In genomic region chr3:156606729-156607128, GRCh38 we compare ENCODE assay signal across 8 cellular contexts. TPM values are rescaled to one million over a fixed set of nuclear protein-coding genes. Genes with fewer than 3 reads are reported as not detected.
DNase-seq lines count a peak whose midpoint lies in the region; ATAC-seq, FAIRE-seq and TF ChIP-seq lines count a peak whose summit lies in the region.

No MANE protein-coding gene starts in this region.

- POLR2A ChIA-PET in GM12878 (lab: Charles Lee), result no interaction called here

- H3K79me2 ChIP-seq in GM12878 (ENCODE audit: control insufficient read depth, insufficient read depth, low read length), result no peaks in the 10 kb centered on the region

- H3K9me3 ChIP-seq in GM12878 (replicated peaks; ENCODE audit: control insufficient read depth, insufficient read depth, low read length) (no peaks in the 10 kb centered on the region; the same call in 2 of the 3 replicates), esophagus squamous epithelium (no peaks in the 10 kb centered on the region)

- DNase-seq in activated CD4-positive, alpha-beta T cell treated with anti-CD3 and anti-CD28 coated beads, Interleukin-2, amount 10 ng/mL, durations not matched to agents 24 days and 14 days, result no peak
- no peak for DNase-seq in activated CD4-positive, alpha-beta T cell treated with anti-CD3 and anti-CD28 coated beads for 48 hours
- DNase-seq in GM12878 (ENCODE audit: low read depth, low spot score) (no peak), NCI-H2029 (lab: John Stamatoyannopoulos, UW) (no peak), esophagus squamous epithelium (lab: John Stamatoyannopoulos, UW) (no peak), NCI-H2171 (lab: John Stamatoyannopoulos, UW) (no peak)
- DNase-seq in stimulated activated naive CD8-positive, alpha-beta T cell treated with anti-CD3 and anti-CD28 coated beads, Interleukin-15, Interleukin-2, amounts not matched to agents 100 U/mL and 50 U/mL, for 24 hours, result no peak

- H4K20me1 ChIP-seq in GM12878 (ENCODE audit: control insufficient read depth, insufficient read depth), result no peaks in the 10 kb centered on the region

- in situ Hi-C loops in GM12878 (cut with MboI), result no loop called here

- H3K4me1 ChIP-seq in GM12878 (ENCODE audit: control insufficient read depth, insufficient read depth, low read length) (peaks cover 23% of the 10 kb centered on the region), esophagus squamous epithelium (peaks cover 0 to 13% (median 10%) of the 10 kb centered on the region in 3 donors)

- peaks cover 22% of the 10 kb centered on the region for H3K27me3 Mint-ChIP-seq in activated CD4-positive, alpha-beta T cell treated with anti-CD3 and anti-CD28 coated beads, Interleukin-2, amount 10 ng/mL, durations not matched to agents 24 days and 14 days

- no peak overlapping the region for H3K27ac Mint-ChIP-seq in activated CD4-positive, alpha-beta T cell treated with anti-CD3 and anti-CD28 coated beads, Interleukin-2, amount 10 ng/mL, durations not matched to agents 24 days and 14 days

- no peaks in the 10 kb centered on the region for H3K36me3 ChIP-seq in GM12878 (ENCODE audit: control insufficient read depth in 2 of 2, insufficient read depth in 2 of 2, low read length in 1 of 2)
- H3K36me3 ChIP-seq in esophagus squamous epithelium, result no peaks in the 10 kb centered on the region

- TF ChIP-seq CTCF in GM12878 (IDR thresholded peaks at IDR 0.05 in 2 of 3, conservative IDR thresholded peaks at IDR 0.05 in 1 of 3; ENCODE audit: control insufficient read depth in 2 of 3, extremely low read depth in 1 of 3, insufficient read depth in 1 of 3, low read depth in 3 of 3, low read length in 3 of 3), result no peak
- TF ChIP-seq CTCF in esophagus squamous epithelium (IDR thresholded peaks at IDR 0.05), result no peak

- intact Hi-C loops in activated CD4-positive, alpha-beta T cell treated with anti-CD3 and anti-CD28 coated beads, Interleukin-2, amount 10 ng/mL, durations not matched to agents 24 days and 14 days (cut with micrococcal nuclease), result loop anchor here (1.0 to 5.0 kb wide), 3 partner anchors 9 to 124 kb away; partner anchors contain the start of gene SSR3
- intact Hi-C loops in GM12878 (cut with micrococcal nuclease; ENCODE audit: unreplicated experiment) (no loop called here), esophagus squamous epithelium (cut with DNase I) (no loop called here)

- H3K4me1 Mint-ChIP-seq in activated CD4-positive, alpha-beta T cell treated with anti-CD3 and anti-CD28 coated beads, Interleukin-2, amount 10 ng/mL, durations not matched to agents 24 days and 14 days, result peaks cover 33% of the 10 kb centered on the region

- WGBS in GM12878 (ENCODE audit: insufficient coverage, insufficient replicate concordance, low lambda C conversion rate, missing lambda C conversion rate), result 24% methylated on average over 4 of the region's 4 CpGs
- WGBS in esophagus squamous epithelium, 2 donors, result 69 to 74% methylated on average over 4 of the region's 4 CpGs

- peak overlapping the region; percentile 87 for H3K4me2 ChIP-seq in GM12878 (ENCODE audit: control insufficient read depth, insufficient read depth)

- no peak for TF ChIP-seq RAD21 in GM12878 (IDR thresholded peaks at IDR 0.05; ENCODE audit: insufficient read depth, low read depth, low read length)

- TF ChIP-seq EP300 in GM12878 (IDR thresholded peaks at IDR 0.05; ENCODE audit: borderline replicate concordance in 1 of 2, control insufficient read depth in 1 of 2, low read depth in 2 of 2, low read length in 2 of 2), result no peak

- peak overlapping the region; percentile 67 for H3K4me3 Mint-ChIP-seq in activated CD4-positive, alpha-beta T cell treated with anti-CD3 and anti-CD28 coated beads, Interleukin-2, amount 10 ng/mL, durations not matched to agents 24 days and 14 days

- no peak overlapping the region; the same call in 1 of the 2 replicates for H3K27ac ChIP-seq in GM12878 (ENCODE audit: control insufficient read depth, insufficient read depth)
- H3K27ac ChIP-seq in esophagus squamous epithelium, result peak overlapping the region in 1 of 4 donors; percentile 64

- H3K27me3 ChIP-seq in GM12878 (replicated peaks in 1 of 2; ENCODE audit: control insufficient read depth in 2 of 2, insufficient read depth in 2 of 2, low read length in 1 of 2), result no peaks in the 10 kb centered on the region
- no peaks in the 10 kb centered on the region for H3K27me3 ChIP-seq in esophagus squamous epithelium

- SMC1A ChIA-PET in GM12878 (lab: Charles Lee; ENCODE audit: uncharacterized antibody, unreplicated experiment), result interaction anchor here (2.1 kb wide), 1 partner anchor 67 kb away, joined by 4 read pairs; no protein-coding TSS in a partner anchor

- RAD21 ChIA-PET in GM12878 (lab: Charles Lee; ENCODE audit: unreplicated experiment), result no interaction called here

- ATAC-seq in HG03280 (IDR thresholded peaks at IDR 0.05; ENCODE audit: unreplicated experiment) (peak; percentile 50), GM12878 (no peak)
- ATAC-seq in stimulated activated naive CD8-positive, alpha-beta T cell treated with anti-CD3 and anti-CD28 coated beads, Interleukin-15, Interleukin-2, amounts not matched to agents 100 U/mL and 50 U/mL, for 24 hours, result peak; percentile 22

- no peaks in the 10 kb centered on the region for H3K9me3 Mint-ChIP-seq in activated CD4-positive, alpha-beta T cell treated with anti-CD3 and anti-CD28 coated beads, Interleukin-2, amount 10 ng/mL, durations not matched to agents 24 days and 14 days

- no TSS peak for BruUV-seq in GM12878 (replicated peaks; lab: Mats Ljungman, UMichigan)

- H3K9ac ChIP-seq in GM12878 (ENCODE audit: control insufficient read depth, insufficient read depth, low read length), result no peak overlapping the region

- CTCF ChIA-PET in GM12878 (lab: Yijun Ruan, JAX), result no interaction called here

- no peak for TF ChIP-seq POLR2A in GM12878 (IDR thresholded peaks at IDR 0.05; ENCODE audit: low read depth, low read length)
- no peak for TF ChIP-seq POLR2A in esophagus squamous epithelium (IDR thresholded peaks at IDR 0.05)

- FAIRE-seq in GM12878 (lab: Jason Lieb, UNC), result no peak

- H2AFZ ChIP-seq in GM12878 (ENCODE audit: control insufficient read depth, low read depth, low read length), result peak overlapping the region; percentile 91

- H3K4me3 ChIP-seq in GM12878, result no peak overlapping the region
- peak overlapping the region in 1 of 4 donors; percentile 62 for H3K4me3 ChIP-seq in esophagus squamous epithelium

- H3K36me3 Mint-ChIP-seq in activated CD4-positive, alpha-beta T cell treated with anti-CD3 and anti-CD28 coated beads, Interleukin-2, amount 10 ng/mL, durations not matched to agents 24 days and 14 days (ENCODE audit: low read depth), result no peaks in the 10 kb centered on the region

TF ChIP-seq in GM12878, 131 proteins besides CTCF, POLR2A, EP300 and RAD21 (continues in another document):
- no peak for TF ChIP-seq ELK1 (IDR thresholded peaks at IDR 0.05; ENCODE audit: low read depth, low read length)
- no peak for TF ChIP-seq RBBP5 (conservative IDR thresholded peaks at IDR 0.05)
- no peak for TF ChIP-seq SMC3 (IDR thresholded peaks at IDR 0.05; ENCODE audit: borderline replicate concordance, low read length)

RNA-seq across cellular contexts. Expression of gene SSR3, which starts 51.8 kb away (rescaled TPM):
- total RNA-seq in activated CD4-positive, alpha-beta T cell treated with anti-CD3 and anti-CD28 coated beads, Interleukin-2, amount 10 ng/mL, durations not matched to agents 24 days and 14 days, result 151 and 153 TPM in 2 replicates
- 113 and 121 TPM in 2 replicates for total RNA-seq in GM12878 (2013; cell fraction: nucleolus; rRNA removed)
- total RNA-seq in GM12878 (2014; rRNA removed) (133 and 152 TPM in 2 replicates), GM12878 (2014; rRNA removed; fragmentation: Illumina TruSeq; extraction: Trizol) (179 TPM in 2 replicates), GM12878 (2021) (190 and 193 TPM in 2 replicates), esophagus squamous epithelium (10 to 100 TPM; 42.5 to 74.7 (median 57.1) TPM)
- polyA plus RNA-seq in GM12878 (2011; ENCODE audit: low read depth), result 324 TPM
- polyA plus RNA-seq in GM12878 (2011; rRNA removed) (191 and 203 TPM in 2 replicates), GM12878 (2014; fragmentation: Illumina TruSeq; extraction: Trizol) (190 and 214 TPM in 2 replicates), GM12878 (2014; fragmentation: Nextera tagmentation; extraction: Ambion mirVana) (100 to 1,000 TPM; 278 to 345 TPM), GM12878 (2014; rRNA removed) (124 and 153 TPM in 2 replicates), GM12878 (2016; fragmentation: Nextera tagmentation; extraction: Ambion mirVana) (100 to 1,000 TPM; 279 to 324 TPM)
- polyA plus RNA-seq in GM12878 (2011; cell fraction: cytosol; rRNA removed), result 111 and 126 TPM in 2 replicates
- 29.3 and 50.0 TPM in 2 replicates for polyA plus RNA-seq in GM12878 (2011; cell fraction: nucleus; rRNA removed)
- polyA plus RNA-seq in GM12878 (2012), result 292 and 304 TPM in 2 replicates
- 242 and 293 TPM in 2 replicates for polyA minus RNA-seq in GM12878 (2011; rRNA and poly(A)+ RNA removed)
- 60.9 and 63.5 TPM in 2 replicates for polyA minus RNA-seq in GM12878 (2011; cell fraction: cytosol; rRNA and poly(A)+ RNA removed)
- 61.4 and 83.0 TPM in 2 replicates for polyA minus RNA-seq in GM12878 (2011; cell fraction: nucleus; rRNA and poly(A)+ RNA removed)
